17 cellular contexts compared by ENCODE assay signal in the genomic region with DNA sequence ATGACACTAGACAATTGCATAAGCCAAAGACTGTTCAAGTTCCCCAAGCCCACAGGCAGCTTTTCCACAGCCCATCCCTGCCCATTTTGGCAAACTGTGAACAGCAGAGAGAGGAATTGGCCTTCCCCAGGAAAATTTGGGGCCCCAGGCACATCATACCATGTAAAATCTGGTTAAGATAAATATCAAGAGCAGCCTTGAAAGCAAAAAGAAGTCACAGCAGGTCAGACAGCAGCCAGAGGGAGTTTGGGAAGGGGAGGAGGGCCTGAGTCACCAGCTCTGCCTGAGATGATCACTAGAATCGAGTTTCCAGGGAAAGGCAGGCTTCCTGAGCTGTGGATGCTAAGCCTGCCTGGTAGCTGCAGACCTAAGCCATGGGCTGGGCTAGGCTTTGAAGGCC.
DNase-seq lines count a peak whose midpoint lies in the region; ATAC-seq and TF ChIP-seq lines count a peak whose summit lies in the region.
"Had no signal": no experiment of that assay in that cellular context is flagged by ENCODE, and none has a peak within 500 bp of the region (broad histone marks: within the 10 kb centered on the region; RNA-seq: fewer than 3 reads in every experiment).

No MANE protein-coding gene starts in this region.

- POLR2A ChIA-PET in RWPE1 (lab: Yijun Ruan, JAX; ENCODE audit: low non-redundant PET) = no interaction called here

- no peak overlapping the region for H2BK15ac ChIP-seq in neuronal stem cell (ENCODE audit: low read length)

- H3K79me1 ChIP-seq in neuronal stem cell (ENCODE audit: low read depth, low read length) = no peaks in the 10 kb centered on the region

- TF ChIP-seq CTCF in BE2C (IDR thresholded peaks at IDR 0.05; ENCODE audit: low read depth, low read length) = no peak
- TF ChIP-seq CTCF in RWPE1 (conservative IDR thresholded peaks at IDR 0.05; ENCODE audit: low read depth) = no peak
- no peak for TF ChIP-seq CTCF in epithelial cell of proximal tubule (conservative IDR thresholded peaks at IDR 0.05; ENCODE audit: low read depth, low read length)

- CTCF ChIA-PET in RWPE1 (lab: Yijun Ruan, JAX) = interaction anchor here (1.4 kb wide), 1 partner anchor 13 kb away, joined by 9 read pairs; no protein-coding TSS in a partner anchor

- H3K36me3 ChIP-seq in BE2C (no peaks in the 10 kb centered on the region), neuronal stem cell (replicated peaks in 1 of 2; ENCODE audit: control insufficient read depth in 2 of 2, insufficient read depth in 2 of 2, low read length in 2 of 2) (no peaks in the 10 kb centered on the region)

- H2AK5ac ChIP-seq in neuronal stem cell (ENCODE audit: low read depth, low read length) = no peak overlapping the region

- H2BK5ac ChIP-seq in neuronal stem cell (ENCODE audit: low read length) = no peak overlapping the region

- no CpG with 5 or more reads among the region's 1 CpG for WGBS in neuronal stem cell (ENCODE audit: extremely low coverage in 2 of 2, insufficient read length in 2 of 2, insufficient replicate concordance in 1 of 2), 2 donors

- no peak overlapping the region for H2BK12ac ChIP-seq in neuronal stem cell (ENCODE audit: low read length)

- no peak overlapping the region for H3K23ac ChIP-seq in neuronal stem cell (ENCODE audit: low read depth, low read length, poor library complexity)

- in situ Hi-C loops in G401 (cut with HindIII; ENCODE audit: low sequenced_read_pairs) = no loop called here

- H3K4me1 ChIP-seq in BE2C = no peaks in the 10 kb centered on the region
- H3K4me1 ChIP-seq in neuronal stem cell (ENCODE audit: control insufficient read depth in 2 of 2, insufficient read depth in 1 of 2, low read depth in 1 of 2, low read length in 2 of 2) = peaks cover 14 to 16% of the 10 kb centered on the region in 2 donors

- no peak overlapping the region for H3K27ac ChIP-seq in RWPE1
- no peak overlapping the region for H3K27ac ChIP-seq in neuronal stem cell (replicated peaks; ENCODE audit: low read length)
- H3K27ac ChIP-seq: SK-N-MC had no signal

- H3K4me2 ChIP-seq in neuronal stem cell (ENCODE audit: insufficient read depth, low read length, poor library complexity, severe bottlenecking) = no peak overlapping the region

- peak overlapping the region; percentile 33 for H2AFZ ChIP-seq in neuronal stem cell (ENCODE audit: low read length)

- H4K91ac ChIP-seq in neuronal stem cell (ENCODE audit: low read depth, low read length, poor library complexity) = no peak overlapping the region

- no peak overlapping the region for H3K4ac ChIP-seq in neuronal stem cell (ENCODE audit: low read length)

- no peak overlapping the region for H3K9ac ChIP-seq in neuronal stem cell (ENCODE audit: low read depth, low read length, poor library complexity)

- H3K4me3 ChIP-seq in BE2C (ENCODE audit: low read depth, low read length) (no peak overlapping the region), epithelial cell of proximal tubule (ENCODE audit: low read depth, low read length) (no peak overlapping the region), neuronal stem cell (ENCODE audit: low read length in 2 of 2) (no peak overlapping the region)
- H3K4me3 ChIP-seq: SK-N-MC had no signal

- DNase-seq in BE2C (peak; percentile 39), RWPE1 (ENCODE audit: low spot score) (peak; percentile 55), epithelial cell of proximal tubule (ENCODE audit: low read depth) (peak; percentile 3), neuronal stem cell (ENCODE audit: low spot score) (no peak), G401 (ENCODE audit: low spot score) (no peak), DMS153 (lab: John Stamatoyannopoulos, UW) (no peak), mesenteric fat pad (ENCODE audit: low spot score) (no peak)
- no peak for DNase-seq in stimulated activated naive CD8-positive, alpha-beta T cell treated with anti-CD3 and anti-CD28 coated beads, Interleukin-15, Interleukin-2, amounts not matched to agents 100 U/mL and 50 U/mL, for 24 hours
- DNase-seq: activated CD4-positive, alpha-beta T cell treated with anti-CD3 and anti-CD28 coated beads, Interleukin-2, amount 50 U/mL, for 48 hours; CD4-positive, alpha-beta T cell; effector memory CD8-positive, alpha-beta T cell; kidney; MV-4-11; NCI-H526; nucleus accumbens; stimulated activated CD4-positive, alpha-beta T cell treated with anti-CD3 and anti-CD28 coated beads, Interleukin-4, amount 100 ng/mL, for 4 hours had no signal

- no peaks in the 10 kb centered on the region for H3K27me3 ChIP-seq in BE2C
- no peaks in the 10 kb centered on the region for H3K27me3 ChIP-seq in neuronal stem cell (ENCODE audit: control insufficient read depth in 3 of 3, insufficient read depth in 3 of 3, low read depth in 1 of 3, low read length in 3 of 3)

- H3K9me3 ChIP-seq in BE2C (no peaks in the 10 kb centered on the region), neuronal stem cell (replicated peaks in 1 of 2; ENCODE audit: control insufficient read depth in 2 of 2, insufficient read depth in 1 of 2, low read depth in 1 of 2, low read length in 2 of 2) (no peaks in the 10 kb centered on the region)

- H2BK120ac ChIP-seq in neuronal stem cell (ENCODE audit: low read depth, low read length) = no peak overlapping the region

- H3K14ac ChIP-seq in neuronal stem cell (ENCODE audit: low read length) = no peak overlapping the region

- ATAC-seq in stimulated activated naive CD8-positive, alpha-beta T cell treated with anti-CD3 and anti-CD28 coated beads, Interleukin-15, Interleukin-2, amounts not matched to agents 100 U/mL and 50 U/mL, for 24 hours = no peak
- ATAC-seq: effector memory CD8-positive, alpha-beta T cell had no signal

- no peak overlapping the region for H4K8ac ChIP-seq in neuronal stem cell (ENCODE audit: low read depth, low read length)

- no peak overlapping the region for H3K18ac ChIP-seq in neuronal stem cell (ENCODE audit: low read length)

Comparison
In these comparisons a context has a peak if more than half of its experiments do, and no peak if none do; other contexts are left out.
1. DNase-seq: peak in BE2C (single experiment), RWPE1 (single experiment) and epithelial cell of proximal tubule (single experiment); none in neuronal stem cell (single experiment), G401 (single experiment), DMS153 (single experiment), mesenteric fat pad (single experiment) and stimulated activated naive CD8-positive, alpha-beta T cell treated with anti-CD3 and anti-CD28 coated beads, Interleukin-15, Interleukin-2, amounts not matched to agents 100 U/mL and 50 U/mL, for 24 hours (single experiment).